Comparison of ENCODE assay signal across 8 cellular contexts in genomic region chr6:44217332-44218143, GRCh38. TPM values are rescaled to one million over a fixed set of nuclear protein-coding genes. Genes with fewer than 3 reads are reported as not detected.
DNase-seq lines count a peak whose midpoint lies in the region; ATAC-seq and TF ChIP-seq lines count a peak whose summit lies in the region.

No MANE protein-coding gene starts in this region.

- TF ChIP-seq POLR2A in esophagus muscularis mucosa (IDR thresholded peaks at IDR 0.05; ENCODE audit: low read depth) = no peak

- DNase-seq in AG08396 (ENCODE audit: low spot score) (peak; percentile 53), NCI-H1092 (lab: John Stamatoyannopoulos, UW) (peak; percentile 49), esophagus muscularis mucosa (ENCODE audit: extremely low spot score) (no peak), myocyte (ENCODE audit: low read depth) (peak; percentile 87)
- DNase-seq in effector CD4-positive, alpha-beta T cell = no peak

- peak overlapping the region; percentile 95 to 98 (median 96) for H3K27ac ChIP-seq in esophagus muscularis mucosa (replicated peaks in 1 of 4)

- H3K9me3 ChIP-seq in esophagus muscularis mucosa = no peaks in the 10 kb centered on the region

- H3K4me3 ChIP-seq in esophagus muscularis mucosa = no peak overlapping the region

- WGBS in esophagus muscularis mucosa = 75% methylated on average over 11 of the region's 16 CpGs

- no peaks in the 10 kb centered on the region for H3K36me3 ChIP-seq in esophagus muscularis mucosa

- no peaks in the 10 kb centered on the region for H3K27me3 ChIP-seq in esophagus muscularis mucosa

- ATAC-seq in HG03520 (IDR thresholded peaks at IDR 0.05; ENCODE audit: unreplicated experiment) (no peak), HG03095 (IDR thresholded peaks at IDR 0.05; ENCODE audit: unreplicated experiment) (no peak), GM21526 (IDR thresholded peaks at IDR 0.05; ENCODE audit: low FRiP score, unreplicated experiment) (no peak)

- peaks cover 51 to 67% (median 66%) of the 10 kb centered on the region in 4 donors for H3K4me1 ChIP-seq in esophagus muscularis mucosa

- intact Hi-C loops in esophagus muscularis mucosa (cut with DNase I) = loop anchor here (5.0 kb wide), 1 partner anchor 40 kb away; no protein-coding TSS in a partner anchor

- no peak for TF ChIP-seq CTCF in esophagus muscularis mucosa (IDR thresholded peaks at IDR 0.05)

- TF ChIP-seq EP300 in esophagus muscularis mucosa (IDR thresholded peaks at IDR 0.05) = no peak

RNA-seq across cellular contexts. Expression of gene MYMX, which starts 0.8 kb away (rescaled TPM):
- not detected for total RNA-seq in esophagus muscularis mucosa
- 109 and 219 TPM in 2 replicates for total RNA-seq in myocyte
- polyA plus RNA-seq in myocyte (2012) = 119 TPM

RNA-seq across cellular contexts. Expression of gene SLC29A1, which starts 5.9 kb away (rescaled TPM):
- total RNA-seq in esophagus muscularis mucosa (100 to 1,000 TPM in 3 of 4 donors, 10 to 100 TPM in 1; 68.9 to 159 (median 138) TPM), myocyte (159 and 244 TPM in 2 replicates)
- polyA plus RNA-seq in myocyte (2012) = 361 TPM

RNA-seq across cellular contexts. Expression of gene HSP90AB1, which starts 29.4 kb away (rescaled TPM):
- total RNA-seq in esophagus muscularis mucosa (100 to 1,000 TPM; 356 to 729 (median 499) TPM), myocyte (1,588 and 1,639 TPM in 2 replicates)
- polyA plus RNA-seq in myocyte (2012) = 942 TPM

RNA-seq across cellular contexts. Expression of gene SLC35B2, which starts 39.8 kb away (rescaled TPM):
- total RNA-seq in esophagus muscularis mucosa (10 to 100 TPM; 22.8 to 37.9 (median 32.6) TPM), myocyte (51.4 and 55.6 TPM in 2 replicates)
- 82.4 TPM for polyA plus RNA-seq in myocyte (2012)

RNA-seq across cellular contexts. Expression of gene NFKBIE, which starts 47.8 kb away (rescaled TPM):
- total RNA-seq in esophagus muscularis mucosa (10 to 100 TPM in 1 of 4 donors, 1 to 10 TPM in 3; 7.0 to 10.4 (median 8.5) TPM), myocyte (7.8 and 12.8 TPM in 2 replicates)
- 4.3 TPM for polyA plus RNA-seq in myocyte (2012)

Comparison
In these comparisons a context has a peak if more than half of its experiments do, and no peak if none do; other contexts are left out.
1. DNase-seq: peak in AG08396 (single experiment), NCI-H1092 (single experiment) and myocyte (single experiment); none in esophagus muscularis mucosa (single experiment) and effector CD4-positive, alpha-beta T cell (single experiment).
2. RNA of gene MYMX, which starts 0.8 kb away (total RNA-seq): 109 to 219 TPM in myocyte; not detected in esophagus muscularis mucosa; every median in the first group is over 100 times any median in the second.